8 cellular contexts compared by ENCODE assay signal in the genomic region with DNA sequence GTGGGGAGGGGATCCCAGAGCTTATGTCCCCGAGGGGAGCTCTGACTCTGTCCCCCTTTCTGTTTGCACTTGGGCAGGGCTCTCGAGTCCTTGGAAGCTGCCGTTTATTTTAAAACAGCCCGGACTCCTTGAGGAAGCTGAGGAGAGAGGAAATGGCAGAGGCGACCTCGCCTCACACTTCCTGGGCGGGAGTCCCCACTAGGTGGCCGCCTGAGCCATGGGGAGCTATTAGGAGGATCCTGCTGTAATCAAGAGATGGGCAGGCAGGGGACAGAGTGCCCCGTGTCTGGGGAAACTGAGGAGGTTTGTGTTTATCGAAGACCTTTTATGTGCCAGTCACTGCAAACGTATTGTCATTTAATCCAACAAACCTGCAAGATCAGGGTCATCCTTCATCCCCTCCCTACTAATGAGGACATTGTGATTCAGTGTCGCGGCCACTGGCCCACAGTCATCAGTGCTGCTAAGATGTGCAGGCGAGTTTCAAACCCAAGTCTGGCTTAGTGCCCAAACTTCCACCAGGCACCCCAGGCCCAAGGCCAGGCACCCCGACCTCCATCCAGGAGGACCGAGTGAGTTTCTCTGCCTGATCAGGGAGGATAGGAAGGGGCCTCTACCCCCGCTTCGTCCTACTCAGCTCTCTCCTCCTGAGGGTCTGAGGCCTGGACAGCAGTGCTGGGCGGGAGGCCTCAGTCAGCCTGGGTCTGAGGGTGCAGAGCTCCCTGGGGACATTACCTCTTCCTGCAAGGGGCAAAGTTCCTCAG.
DNase-seq lines count a peak whose midpoint lies in the region; ATAC-seq and TF ChIP-seq lines count a peak whose summit lies in the region.

No MANE protein-coding gene starts in this region.

- H3K9me3 ChIP-seq in Panc1 (ENCODE audit: control insufficient read depth, insufficient read depth, low read depth, low read length) (no peaks in the 10 kb centered on the region), heart left ventricle (no peaks in the 10 kb centered on the region), thyroid gland (no peaks in the 10 kb centered on the region)

- in situ Hi-C loops in Panc1 (cut with HindIII; ENCODE audit: low pct_unique_long_range_greater_than_20kb, low sequenced_read_pairs) = no loop called here

- no peaks in the 10 kb centered on the region for H3K27me3 ChIP-seq in Panc1 (ENCODE audit: control insufficient read depth, insufficient read depth, low read length)
- no peaks in the 10 kb centered on the region for H3K27me3 ChIP-seq in heart left ventricle
- no peaks in the 10 kb centered on the region for H3K27me3 ChIP-seq in thyroid gland

- 62 to 67% (median 64%) methylated on average over 17 to 19 of the region's 19 CpGs for WGBS in heart left ventricle, 4 donors
- 67 to 73% methylated on average over 19 of the region's 19 CpGs for WGBS in thyroid gland, 2 donors

- intact Hi-C loops in activated CD8-positive, alpha-beta T cell treated with anti-CD3 and anti-CD28 coated beads for 36 hours (cut with micrococcal nuclease) = loop anchor here (10.0 kb wide), 1 partner anchor 191 kb away; no protein-coding TSS in a partner anchor
- intact Hi-C loops in Panc1 (cut with micrococcal nuclease; ENCODE audit: unreplicated experiment) (loop anchor here (10.0 kb wide), 1 partner anchor 191 kb away; no protein-coding TSS in a partner anchor), heart left ventricle (cut with DNase I) (loop anchor here in 7 of 10 donors (2.0 to 10.0 kb wide), 4 partner anchors 121 to 193 kb away; no protein-coding TSS in a partner anchor), thyroid gland (cut with DNase I) (no loop called here)

- H3K9me3 Mint-ChIP-seq in activated CD8-positive, alpha-beta T cell treated with anti-CD3 and anti-CD28 coated beads for 36 hours = no peaks in the 10 kb centered on the region
- no peaks in the 10 kb centered on the region for H3K9me3 Mint-ChIP-seq in activated CD8-positive, alpha-beta T cell treated with anti-CD3 and anti-CD28 coated beads, Interleukin-2, amount 10 ng/mL, durations not matched to agents 7 days and 5 days (ENCODE audit: insufficient read depth)

- DNase-seq in activated CD8-positive, alpha-beta T cell treated with anti-CD3 and anti-CD28 coated beads for 36 hours = peak; percentile 12
- no peak for DNase-seq in activated CD8-positive, alpha-beta T cell treated with anti-CD3 and anti-CD28 coated beads, Interleukin-2, amount 10 ng/mL, durations not matched to agents 7 days and 5 days
- DNase-seq in Panc1 (ENCODE audit: low read depth, low spot score) = no peak
- peak in 1 of 5 donors; percentile 32 for DNase-seq in heart left ventricle
- DNase-seq in thyroid gland = peak; percentile 29 to 30
- DNase-seq in NCI-H446 (lab: John Stamatoyannopoulos, UW) = no peak

- H3K27ac ChIP-seq in Panc1 (ENCODE audit: low read length) = no peak overlapping the region
- H3K27ac ChIP-seq in heart left ventricle = no peak overlapping the region
- H3K27ac ChIP-seq in thyroid gland = peak overlapping the region in 2 of 3 donors; percentile 90 to 94

- H3K4me3 ChIP-seq in Panc1 (ENCODE audit: low read depth in 2 of 2, low read length in 2 of 2) (no peak overlapping the region), heart left ventricle (no peak overlapping the region), thyroid gland (replicated peaks in 1 of 3) (no peak overlapping the region)

- no TSS peak for BruUV-seq in Panc1 (replicated peaks; lab: Mats Ljungman, UMichigan)

- TF ChIP-seq POLR2A in heart left ventricle (IDR thresholded peaks at IDR 0.05) (no peak), thyroid gland (IDR thresholded peaks at IDR 0.05) (no peak)

- CTCF ChIA-PET in activated CD8-positive, alpha-beta T cell treated with anti-CD3 and anti-CD28 coated beads for 36 hours (lab: Charles Lee) = interaction anchor here (0.5 to 1.0 kb wide), 2 partner anchors 193 to 1403 kb away, joined by 3 read pairs; no protein-coding TSS in a partner anchor
- CTCF ChIA-PET in activated CD8-positive, alpha-beta T cell treated with anti-CD3 and anti-CD28 coated beads, Interleukin-2, amount 10 ng/mL, durations not matched to agents 7 days and 5 days (lab: Charles Lee) = no interaction called here
- CTCF ChIA-PET in Panc1 (lab: Charles Lee) = no interaction called here

- no peaks in the 10 kb centered on the region for H3K27me3 Mint-ChIP-seq in activated CD8-positive, alpha-beta T cell treated with anti-CD3 and anti-CD28 coated beads for 36 hours
- no peaks in the 10 kb centered on the region for H3K27me3 Mint-ChIP-seq in activated CD8-positive, alpha-beta T cell treated with anti-CD3 and anti-CD28 coated beads, Interleukin-2, amount 10 ng/mL, durations not matched to agents 7 days and 5 days (ENCODE audit: low read depth)

- no peaks in the 10 kb centered on the region for H3K36me3 Mint-ChIP-seq in activated CD8-positive, alpha-beta T cell treated with anti-CD3 and anti-CD28 coated beads for 36 hours (ENCODE audit: low read depth)
- no peaks in the 10 kb centered on the region for H3K36me3 Mint-ChIP-seq in activated CD8-positive, alpha-beta T cell treated with anti-CD3 and anti-CD28 coated beads, Interleukin-2, amount 10 ng/mL, durations not matched to agents 7 days and 5 days (ENCODE audit: low read depth)

- H3K27ac Mint-ChIP-seq in activated CD8-positive, alpha-beta T cell treated with anti-CD3 and anti-CD28 coated beads for 36 hours = no peak overlapping the region
- H3K27ac Mint-ChIP-seq in activated CD8-positive, alpha-beta T cell treated with anti-CD3 and anti-CD28 coated beads, Interleukin-2, amount 10 ng/mL, durations not matched to agents 7 days and 5 days = no peak overlapping the region

- H3K36me3 ChIP-seq in Panc1 (ENCODE audit: control insufficient read depth, insufficient read depth, low read length) = no peaks in the 10 kb centered on the region
- no peaks in the 10 kb centered on the region for H3K36me3 ChIP-seq in heart left ventricle
- no peaks in the 10 kb centered on the region for H3K36me3 ChIP-seq in thyroid gland

- no peaks in the 10 kb centered on the region for H3K4me1 Mint-ChIP-seq in activated CD8-positive, alpha-beta T cell treated with anti-CD3 and anti-CD28 coated beads for 36 hours (ENCODE audit: low read depth)
- no peaks in the 10 kb centered on the region for H3K4me1 Mint-ChIP-seq in activated CD8-positive, alpha-beta T cell treated with anti-CD3 and anti-CD28 coated beads, Interleukin-2, amount 10 ng/mL, durations not matched to agents 7 days and 5 days (ENCODE audit: low read depth)

- no peak overlapping the region for H3K4me3 Mint-ChIP-seq in activated CD8-positive, alpha-beta T cell treated with anti-CD3 and anti-CD28 coated beads for 36 hours
- H3K4me3 Mint-ChIP-seq in activated CD8-positive, alpha-beta T cell treated with anti-CD3 and anti-CD28 coated beads, Interleukin-2, amount 10 ng/mL, durations not matched to agents 7 days and 5 days = no peak overlapping the region

- no peaks in the 10 kb centered on the region for H3K4me1 ChIP-seq in Panc1 (ENCODE audit: control insufficient read depth, insufficient read depth, low read length)
- H3K4me1 ChIP-seq in heart left ventricle = peaks cover 0 to 7% (median 0%) of the 10 kb centered on the region in 12 donors
- H3K4me1 ChIP-seq in thyroid gland = peaks cover 21 to 28% of the 10 kb centered on the region in 2 donors

- ATAC-seq in activated CD8-positive, alpha-beta T cell treated with anti-CD3 and anti-CD28 coated beads for 36 hours = no peak
- ATAC-seq in activated CD8-positive, alpha-beta T cell treated with anti-CD3 and anti-CD28 coated beads, Interleukin-2, amount 10 ng/mL, durations not matched to agents 7 days and 5 days = no peak
- ATAC-seq in Panc1 = peak; percentile 69; the same call in 1 of the 2 replicates
- ATAC-seq in heart left ventricle = peak in 3 of 4 donors; percentile 31 to 71 (median 68)
- no peak for ATAC-seq in GM18907 (IDR thresholded peaks at IDR 0.05; ENCODE audit: unreplicated experiment)
- no peak for ATAC-seq in HG02970 (IDR thresholded peaks at IDR 0.05; ENCODE audit: low FRiP score, unreplicated experiment)

- POLR2A ChIA-PET in activated CD8-positive, alpha-beta T cell treated with anti-CD3 and anti-CD28 coated beads for 36 hours (lab: Charles Lee) = interaction anchor here (0.8 to 1.0 kb wide), 2 partner anchors 10 to 75 kb away, joined by 3 read pairs; no protein-coding TSS in a partner anchor
- POLR2A ChIA-PET in activated CD8-positive, alpha-beta T cell treated with anti-CD3 and anti-CD28 coated beads, Interleukin-2, amount 10 ng/mL, durations not matched to agents 7 days and 5 days (lab: Charles Lee) = no interaction called here
- POLR2A ChIA-PET in Panc1 (lab: Charles Lee) = no interaction called here

- TF ChIP-seq CTCF in activated CD8-positive, alpha-beta T cell treated with anti-CD3 and anti-CD28 coated beads for 36 hours (IDR thresholded peaks at IDR 0.05) = no peak
- TF ChIP-seq CTCF in Panc1 (IDR thresholded peaks at IDR 0.05) (no peak; the same call in 1 of the 2 replicates), heart left ventricle (IDR thresholded peaks at IDR 0.05) (peak; percentile 27 to 66 (median 44)), thyroid gland (IDR thresholded peaks at IDR 0.05) (peak in 3 of 6 experiments; percentile 24 to 32 (median 25))

Comparison
In these comparisons a context has a peak if more than half of its experiments do, and no peak if none do; other contexts are left out.
1. DNase-seq: peak in activated CD8-positive, alpha-beta T cell treated with anti-CD3 and anti-CD28 coated beads for 36 hours (single experiment) and thyroid gland (2 of 2); none in activated CD8-positive, alpha-beta T cell treated with anti-CD3 and anti-CD28 coated beads, Interleukin-2, amount 10 ng/mL, durations not matched to agents 7 days and 5 days (single experiment), Panc1 (single experiment) and NCI-H446 (0 of 2).
2. ATAC-seq: peak in Panc1 (single experiment) and heart left ventricle (3 of 4); none in activated CD8-positive, alpha-beta T cell treated with anti-CD3 and anti-CD28 coated beads for 36 hours (single experiment), activated CD8-positive, alpha-beta T cell treated with anti-CD3 and anti-CD28 coated beads, Interleukin-2, amount 10 ng/mL, durations not matched to agents 7 days and 5 days (single experiment), GM18907 (single experiment) and HG02970 (single experiment).
3. CTCF ChIP-seq: peak in heart left ventricle (12 of 12); none in activated CD8-positive, alpha-beta T cell treated with anti-CD3 and anti-CD28 coated beads for 36 hours (single experiment) and Panc1 (single experiment).
4. H3K27ac ChIP-seq: peak in thyroid gland (2 of 3); none in Panc1 (single experiment) and heart left ventricle (0 of 12).